Comparison of ENCODE assay signal across 1 cellular context in genomic region chr10:75404335-75405200, GRCh38.
TF ChIP-seq lines count a peak whose summit lies in the region.

No MANE protein-coding gene starts in this region.

TF ChIP-seq in HEK293, 187 proteins besides CTCF, POLR2A, EP300 and RAD21 (continued from another document):
- TF ChIP-seq BCL11B (tag by site-specific recombination; IDR thresholded peaks at IDR 0.05; ENCODE audit: low read depth), result no peak
- TF ChIP-seq ZNF140 (tag by site-specific recombination; IDR thresholded peaks at IDR 0.05), result no peak
- TF ChIP-seq ZNF423 (tag by site-specific recombination; IDR thresholded peaks at IDR 0.05), result peak; percentile 84; the same call in 1 of the 2 replicates
- 0 out of 2 replicates have a peak, but pooled peaks have one; percentile 56 for TF ChIP-seq ZNF202 (tag by site-specific recombination; IDR thresholded peaks at IDR 0.05; ENCODE audit: borderline replicate concordance)
- no peak for TF ChIP-seq ZNF148 (tag by site-specific recombination; IDR thresholded peaks at IDR 0.05; ENCODE audit: borderline replicate concordance)
- TF ChIP-seq, protein P1, sequence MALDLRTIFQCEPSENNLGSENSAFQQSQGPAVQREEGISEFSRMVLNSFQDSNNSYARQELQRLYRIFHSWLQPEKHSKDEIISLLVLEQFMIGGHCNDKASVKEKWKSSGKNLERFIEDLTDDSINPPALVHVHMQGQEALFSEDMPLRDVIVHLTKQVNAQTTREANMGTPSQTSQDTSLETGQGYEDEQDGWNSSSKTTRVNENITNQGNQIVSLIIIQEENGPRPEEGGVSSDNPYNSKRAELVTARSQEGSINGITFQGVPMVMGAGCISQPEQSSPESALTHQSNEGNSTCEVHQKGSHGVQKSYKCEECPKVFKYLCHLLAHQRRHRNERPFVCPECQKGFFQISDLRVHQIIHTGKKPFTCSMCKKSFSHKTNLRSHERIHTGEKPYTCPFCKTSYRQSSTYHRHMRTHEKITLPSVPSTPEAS (tag by site-specific recombination; IDR thresholded peaks at IDR 0.05), result no peak
- no peak for TF ChIP-seq ZSCAN30 (tag by site-specific recombination; IDR thresholded peaks at IDR 0.05)
- TF ChIP-seq EGR2 (tag by site-specific recombination; IDR thresholded peaks at IDR 0.05; ENCODE audit: low read depth), result peak; percentile 60; the same call in 1 of the 2 replicates
- no peak for TF ChIP-seq KLF1 (tag by site-specific recombination; IDR thresholded peaks at IDR 0.05)
